8 cellular contexts compared by ENCODE assay signal in genomic region chr4:6715704-6716017, GRCh38. TPM values are rescaled to one million over a fixed set of nuclear protein-coding genes. Genes with fewer than 3 reads are reported as not detected.
DNase-seq lines count a peak whose midpoint lies in the region; ATAC-seq and TF ChIP-seq lines count a peak whose summit lies in the region.

No MANE protein-coding gene starts in this region.

- peaks cover 4% of the 10 kb centered on the region for H3K9me3 Mint-ChIP-seq in stimulated activated naive CD8-positive, alpha-beta T cell treated with anti-CD3 and anti-CD28 coated beads, Interleukin-15, Interleukin-2, amounts not matched to agents 100 ng/mL and 50 ng/mL, for 24 hours

- H3K4me3 ChIP-seq in brain microvascular endothelial cell (ENCODE audit: low read depth, low read length), result peak overlapping the region; percentile 71
- peak overlapping the region; percentile 73 for H3K4me3 ChIP-seq in mesodermal cell (ENCODE audit: extremely low read depth, insufficient read depth, low read length, poor library complexity, severe bottlenecking)

- peak overlapping the region; percentile 97 for H3K27ac Mint-ChIP-seq in stimulated activated naive CD8-positive, alpha-beta T cell treated with anti-CD3 and anti-CD28 coated beads, Interleukin-15, Interleukin-2, amounts not matched to agents 100 ng/mL and 50 ng/mL, for 24 hours

- no peaks in the 10 kb centered on the region for H3K27me3 Mint-ChIP-seq in stimulated activated naive CD8-positive, alpha-beta T cell treated with anti-CD3 and anti-CD28 coated beads, Interleukin-15, Interleukin-2, amounts not matched to agents 100 ng/mL and 50 ng/mL, for 24 hours

- TF ChIP-seq CTCF in brain microvascular endothelial cell (IDR thresholded peaks at IDR 0.05; ENCODE audit: low read depth, low read length, missing control alignments), result no peak

- in situ Hi-C loops in brain microvascular endothelial cell (cut with HindIII; ENCODE audit: low pct_ligation_motif_present, low sequenced_read_pairs), result no loop called here

- peaks cover 4% of the 10 kb centered on the region for H3K4me1 ChIP-seq in mesodermal cell (ENCODE audit: control insufficient read depth, insufficient read depth, low read length, poor library complexity, severe bottlenecking)

- H3K36me3 ChIP-seq in brain microvascular endothelial cell (replicated peaks) (no peaks in the 10 kb centered on the region), mesodermal cell (ENCODE audit: control insufficient read depth, insufficient read depth, low read length) (no peaks in the 10 kb centered on the region)

- DNase-seq in stimulated activated naive CD8-positive, alpha-beta T cell treated with anti-CD3 and anti-CD28 coated beads, Interleukin-15, Interleukin-2, amounts not matched to agents 100 U/mL and 50 U/mL, for 24 hours, result no peak
- DNase-seq in brain microvascular endothelial cell, result no peak
- no peak for DNase-seq in SK-N-DZ (ENCODE audit: low spot score)
- no peak for DNase-seq in hepatic stellate cell (ENCODE audit: low spot score)
- DNase-seq in UCSD-AML1 (lab: John Stamatoyannopoulos, UW; ENCODE audit: unreplicated experiment), result no peak

- H3K27ac ChIP-seq in brain microvascular endothelial cell, result no peak overlapping the region
- peak overlapping the region; percentile 52 for H3K27ac ChIP-seq in mesodermal cell (ENCODE audit: low read depth, low read length, severe bottlenecking)

- H3K9me3 ChIP-seq in mesodermal cell (ENCODE audit: control insufficient read depth, low read length), result no peaks in the 10 kb centered on the region

- H3K4me1 Mint-ChIP-seq in stimulated activated naive CD8-positive, alpha-beta T cell treated with anti-CD3 and anti-CD28 coated beads, Interleukin-15, Interleukin-2, amounts not matched to agents 100 ng/mL and 50 ng/mL, for 24 hours (ENCODE audit: low read depth), result peaks cover 40% of the 10 kb centered on the region

- H3K27me3 ChIP-seq in brain microvascular endothelial cell (replicated peaks), result no peaks in the 10 kb centered on the region

- H3K36me3 Mint-ChIP-seq in stimulated activated naive CD8-positive, alpha-beta T cell treated with anti-CD3 and anti-CD28 coated beads, Interleukin-15, Interleukin-2, amounts not matched to agents 100 ng/mL and 50 ng/mL, for 24 hours (ENCODE audit: low read depth), result peaks cover 4% of the 10 kb centered on the region

- WGBS in mesodermal cell (ENCODE audit: insufficient coverage in 2 of 2), 2 experiments, result 0 to 3% methylated on average over 4 to 5 of the region's 9 CpGs

- peak overlapping the region; percentile 91 for H3K4me3 Mint-ChIP-seq in stimulated activated naive CD8-positive, alpha-beta T cell treated with anti-CD3 and anti-CD28 coated beads, Interleukin-15, Interleukin-2, amounts not matched to agents 100 ng/mL and 50 ng/mL, for 24 hours

- no peak for ATAC-seq in stimulated activated naive CD8-positive, alpha-beta T cell treated with anti-CD3 and anti-CD28 coated beads, Interleukin-15, Interleukin-2, amounts not matched to agents 100 U/mL and 50 U/mL, for 24 hours
- ATAC-seq in HG03571 (IDR thresholded peaks at IDR 0.05; ENCODE audit: unreplicated experiment), result no peak

RNA-seq across cellular contexts. Expression of gene BLOC1S4, which starts 0.3 kb away (rescaled TPM):
- 22.5 TPM for polyA plus RNA-seq in mesodermal cell (2013, experiment 1 of 2)
- 20.0 TPM for polyA plus RNA-seq in mesodermal cell (2013, experiment 2 of 2)
- polyA plus RNA-seq in SK-N-DZ (2014; cell fraction: cytosol; rRNA removed), result 24.4 and 31.8 TPM in 2 replicates
- 17.5 and 21.1 TPM in 2 replicates for polyA plus RNA-seq in SK-N-DZ (2014; cell fraction: nucleus; rRNA removed)

RNA-seq across cellular contexts. Expression of gene MRFAP1L1, which starts 6.0 kb away (rescaled TPM):
- polyA plus RNA-seq in mesodermal cell (2013, experiment 1 of 2), result 47.3 TPM
- polyA plus RNA-seq in mesodermal cell (2013, experiment 2 of 2), result 44.8 TPM
- 95.9 and 120 TPM in 2 replicates for polyA plus RNA-seq in SK-N-DZ (2014; cell fraction: cytosol; rRNA removed)
- 59.3 and 63.9 TPM in 2 replicates for polyA plus RNA-seq in SK-N-DZ (2014; cell fraction: nucleus; rRNA removed)

RNA-seq across cellular contexts. Expression of gene S100P, which starts 22.0 kb away (rescaled TPM):
- polyA plus RNA-seq in mesodermal cell (2013, experiment 1 of 2), result not detected
- not detected for polyA plus RNA-seq in mesodermal cell (2013, experiment 2 of 2)
- polyA plus RNA-seq in SK-N-DZ (2014; cell fraction: cytosol; rRNA removed), result not detected in 2 replicates
- polyA plus RNA-seq in SK-N-DZ (2014; cell fraction: nucleus; rRNA removed), result not detected in 2 replicates
